In genomic region chr20:32460231-32460630, GRCh38 we compare ENCODE assay signal across 19 cellular contexts.
"Had no signal": no experiment of that assay in that cellular context is flagged by ENCODE, and none has a peak within 500 bp of the region (broad histone marks: within the 10 kb centered on the region; RNA-seq: fewer than 3 reads in every experiment).

No MANE protein-coding gene starts in this region.

- H3K27ac Mint-ChIP-seq: activated B cell treated with CpG ODN at 0.5 μM for 24 hours; activated CD8-positive, alpha-beta T cell treated with anti-CD3 and anti-CD28 coated beads for 36 hours; activated T-cell treated with anti-CD3 and anti-CD28 coated beads, Interleukin-2, amount 50 U/mL, for 72 hours; dendritic cell treated with granulocyte-macrophage colony-stimulating factor and Interleukin-4, amounts not matched to agents 40 ng/mL and 50 ng/mL, for 4 days; memory B cell; stimulated activated naive B cell treated with anti-CD40 and anti-IgM and Interleukin-4, amounts not matched to agents 10 μg/mL and 1 μg/mL and 100 μg/mL, for 72 hours had no signal

- H3K9me3 Mint-ChIP-seq: activated B cell treated with CpG ODN at 0.5 μM for 24 hours; activated CD8-positive, alpha-beta T cell treated with anti-CD3 and anti-CD28 coated beads for 36 hours; activated naive CD4-positive, alpha-beta T cell treated with anti-CD3 and anti-CD28 coated beads, Interleukin-2, amount 50 U/mL, for 72 hours; activated T-cell treated with anti-CD3 and anti-CD28 coated beads, Interleukin-2, amount 50 U/mL, for 72 hours; brain; dendritic cell treated with granulocyte-macrophage colony-stimulating factor and Interleukin-4, amounts not matched to agents 40 ng/mL and 50 ng/mL, for 4 days; memory B cell; neural crest cell; stimulated activated naive B cell treated with anti-CD40 and anti-IgM and Interleukin-4, amounts not matched to agents 10 μg/mL and 1 μg/mL and 100 μg/mL, for 72 hours had no signal

- H3K27me3 Mint-ChIP-seq: activated B cell treated with CpG ODN at 0.5 μM for 24 hours; activated CD8-positive, alpha-beta T cell treated with anti-CD3 and anti-CD28 coated beads for 36 hours; brain; dendritic cell treated with granulocyte-macrophage colony-stimulating factor and Interleukin-4, amounts not matched to agents 40 ng/mL and 50 ng/mL, for 4 days; memory B cell had no signal

- DNase-seq: activated B cell treated with CpG ODN at 0.5 μM for 24 hours; activated CD4-positive, alpha-beta T cell treated with anti-CD3 and anti-CD28 coated beads for 48 hours; activated CD8-positive, alpha-beta T cell treated with anti-CD3 and anti-CD28 coated beads for 36 hours; activated gamma-delta T cell; activated T-cell treated with anti-CD3 and anti-CD28 coated beads, Interleukin-2, amount 50 U/mL, for 72 hours; amniotic stem cell; gastrocnemius medialis; heart right ventricle; left lung; stimulated activated CD4-positive, alpha-beta T cell treated with anti-CD3 and anti-CD28 coated beads, Interleukin-4, amount 100 ng/mL, for 1 hour; stimulated activated naive B cell treated with anti-CD40 and anti-IgM and Interleukin-4, amounts not matched to agents 10 μg/mL and 1 μg/mL and 100 μg/mL, for 72 hours; T-helper 2 cell; trophoblast cell had no signal

- ATAC-seq: activated CD8-positive, alpha-beta T cell treated with anti-CD3 and anti-CD28 coated beads for 36 hours; activated naive CD4-positive, alpha-beta T cell treated with anti-CD3 and anti-CD28 coated beads, Interleukin-2, amount 50 U/mL, for 72 hours; activated T-cell treated with anti-CD3 and anti-CD28 coated beads, Interleukin-2, amount 50 U/mL, for 72 hours; gastrocnemius medialis; heart right ventricle; left lung; pancreas; stimulated activated naive B cell treated with anti-CD40 and anti-IgM and Interleukin-4, amounts not matched to agents 10 μg/mL and 1 μg/mL and 100 μg/mL, for 72 hours had no signal

- H3K36me3 Mint-ChIP-seq: activated naive CD4-positive, alpha-beta T cell treated with anti-CD3 and anti-CD28 coated beads, Interleukin-2, amount 50 U/mL, for 72 hours; memory B cell; stimulated activated naive B cell treated with anti-CD40 and anti-IgM and Interleukin-4, amounts not matched to agents 10 μg/mL and 1 μg/mL and 100 μg/mL, for 72 hours had no signal

- H3K4me3 ChIP-seq: gastrocnemius medialis, heart right ventricle, left lung, pancreas had no signal

- H3K4me3 Mint-ChIP-seq: activated B cell treated with CpG ODN at 0.5 μM for 24 hours; activated CD8-positive, alpha-beta T cell treated with anti-CD3 and anti-CD28 coated beads for 36 hours; activated T-cell treated with anti-CD3 and anti-CD28 coated beads, Interleukin-2, amount 50 U/mL, for 72 hours; brain; dendritic cell treated with granulocyte-macrophage colony-stimulating factor and Interleukin-4, amounts not matched to agents 40 ng/mL and 50 ng/mL, for 4 days; memory B cell; stimulated activated naive B cell treated with anti-CD40 and anti-IgM and Interleukin-4, amounts not matched to agents 10 μg/mL and 1 μg/mL and 100 μg/mL, for 72 hours had no signal

- FAIRE-seq: pancreas had no signal

- H3K27ac ChIP-seq: gastrocnemius medialis, heart right ventricle, left lung, pancreas had no signal

- H3K36me3 ChIP-seq: gastrocnemius medialis, pancreas had no signal

- H3K9me3 ChIP-seq: gastrocnemius medialis, heart right ventricle, left lung, pancreas had no signal
